13 cellular contexts compared by ENCODE assay signal in genomic region chr19:41371541-41371940, GRCh38. TPM values are rescaled to one million over a fixed set of nuclear protein-coding genes. Genes with fewer than 3 reads are reported as not detected.
DNase-seq lines count a peak whose midpoint lies in the region; ATAC-seq and TF ChIP-seq lines count a peak whose summit lies in the region.
"Had no signal": no experiment of that assay in that cellular context is flagged by ENCODE, and none has a peak within 500 bp of the region (broad histone marks: within the 10 kb centered on the region; RNA-seq: fewer than 3 reads in every experiment).

No MANE protein-coding gene starts in this region.

- H2BK120ac ChIP-seq in mesenchymal stem cell (ENCODE audit: low read depth, low read length): no peak overlapping the region

- no peaks in the 10 kb centered on the region for H3K36me3 Mint-ChIP-seq in GM23338 (ENCODE audit: low read depth)
- H3K36me3 Mint-ChIP-seq in stimulated activated effector memory CD8-positive, alpha-beta T cell treated with anti-CD3 and anti-CD28 coated beads, Interleukin-12 subunit alpha, Interleukin-12 subunit beta, amount 100 ng/mL, for 72 hours: no peaks in the 10 kb centered on the region

- H2BK15ac ChIP-seq in mesenchymal stem cell (ENCODE audit: low read depth, poor library complexity, severe bottlenecking): no peak overlapping the region

- H3K9me3 Mint-ChIP-seq in GM23338: no peaks in the 10 kb centered on the region
- no peaks in the 10 kb centered on the region for H3K9me3 Mint-ChIP-seq in stimulated activated effector memory CD8-positive, alpha-beta T cell treated with anti-CD3 and anti-CD28 coated beads, Interleukin-12 subunit alpha, Interleukin-12 subunit beta, amount 100 ng/mL, for 72 hours
- H3K9me3 Mint-ChIP-seq: CD4-positive, alpha-beta T cell had no signal

- H3K27me3 ChIP-seq in GM23338 (ENCODE audit: insufficient read depth): no peaks in the 10 kb centered on the region
- H3K27me3 ChIP-seq in mesenchymal stem cell (ENCODE audit: control insufficient read depth in 1 of 2, insufficient read depth in 1 of 2, low read length in 2 of 2): no peaks in the 10 kb centered on the region
- H3K27me3 ChIP-seq in right cardiac atrium (ENCODE audit: control insufficient read depth, insufficient read depth): no peaks in the 10 kb centered on the region
- H3K27me3 ChIP-seq in upper lobe of right lung: no peaks in the 10 kb centered on the region

- H3K18ac ChIP-seq in mesenchymal stem cell (ENCODE audit: low read depth in 1 of 2, low read length in 2 of 2): no peak overlapping the region

- H3K9me3 ChIP-seq in mesenchymal stem cell (ENCODE audit: control insufficient read depth, low read length) (no peaks in the 10 kb centered on the region), right cardiac atrium (ENCODE audit: control insufficient read depth, low read length) (no peaks in the 10 kb centered on the region), upper lobe of right lung (no peaks in the 10 kb centered on the region)

- peaks cover 4% of the 10 kb centered on the region; the same call in 2 of the 3 replicates for H3K4me1 Mint-ChIP-seq in GM23338
- H3K4me1 Mint-ChIP-seq in stimulated activated effector memory CD8-positive, alpha-beta T cell treated with anti-CD3 and anti-CD28 coated beads, Interleukin-12 subunit alpha, Interleukin-12 subunit beta, amount 100 ng/mL, for 72 hours: peaks cover 14% of the 10 kb centered on the region

- H3K79me2 ChIP-seq in GM23338 (replicated peaks; ENCODE audit: insufficient read depth): no peaks in the 10 kb centered on the region

- H2AK5ac ChIP-seq in mesenchymal stem cell (ENCODE audit: low read length, severe bottlenecking): peak overlapping the region; percentile 65

- H3K9me2 ChIP-seq in GM23338 (ENCODE audit: insufficient read depth): no peaks in the 10 kb centered on the region

- H3K4ac ChIP-seq in mesenchymal stem cell (ENCODE audit: low read depth in 1 of 2, low read length in 2 of 2): no peak overlapping the region

- H3K27ac ChIP-seq in GM23338 (ENCODE audit: low read depth) (0 out of 2 replicates have a peak overlapping the region, but pooled peaks have one; percentile 32), RWPE1 (peak overlapping the region; percentile 50), mesenchymal stem cell (ENCODE audit: low read length, poor library complexity, severe bottlenecking) (no peak overlapping the region), right cardiac atrium (ENCODE audit: low read length) (no peak overlapping the region), upper lobe of right lung (no peak overlapping the region)

- peaks cover 11% of the 10 kb centered on the region for H3K27me3 Mint-ChIP-seq in GM23338 (ENCODE audit: insufficient read depth, low read depth, poor library complexity)
- H3K27me3 Mint-ChIP-seq: B cell; CD4-positive, alpha-beta T cell had no signal

- no peaks in the 10 kb centered on the region for H3F3A ChIP-seq in GM23338 (replicated peaks; ENCODE audit: low read depth)

- peaks cover 26% of the 10 kb centered on the region for H3K79me1 ChIP-seq in mesenchymal stem cell (replicated peaks; ENCODE audit: low read length, poor library complexity, severe bottlenecking)

- H3K4me1 ChIP-seq in GM23338 (ENCODE audit: insufficient read depth) (no peaks in the 10 kb centered on the region), mesenchymal stem cell (ENCODE audit: control insufficient read depth, insufficient read depth, low read depth, low read length) (peaks cover 30% of the 10 kb centered on the region), right cardiac atrium (ENCODE audit: control insufficient read depth, insufficient read depth, low read length) (no peaks in the 10 kb centered on the region), upper lobe of right lung (peaks cover 26% of the 10 kb centered on the region)

- H4K20me1 ChIP-seq in GM23338 (replicated peaks; ENCODE audit: insufficient read depth): no peaks in the 10 kb centered on the region

- no peak overlapping the region for H3K4me3 ChIP-seq in GM23338
- H3K4me3 ChIP-seq in mesenchymal stem cell (ENCODE audit: insufficient read depth in 1 of 2, low read depth in 1 of 2, low read length in 2 of 2): no peak overlapping the region
- H3K4me3 ChIP-seq in right cardiac atrium (ENCODE audit: low read length): no peak overlapping the region
- no peak overlapping the region for H3K4me3 ChIP-seq in upper lobe of right lung

- no peak overlapping the region for H2BK5ac ChIP-seq in mesenchymal stem cell (ENCODE audit: low read depth, low read length, poor library complexity, severe bottlenecking)

- H3K4me3 Mint-ChIP-seq in GM23338: no peak overlapping the region
- H3K4me3 Mint-ChIP-seq in stimulated activated effector memory CD8-positive, alpha-beta T cell treated with anti-CD3 and anti-CD28 coated beads, Interleukin-12 subunit alpha, Interleukin-12 subunit beta, amount 100 ng/mL, for 72 hours: no peak overlapping the region
- H3K4me3 Mint-ChIP-seq: B cell; CD4-positive, alpha-beta T cell had no signal

- H2BK12ac ChIP-seq in mesenchymal stem cell (ENCODE audit: low read length in 2 of 2): no peak overlapping the region

- H3K27ac Mint-ChIP-seq in GM23338: peak overlapping the region; percentile 15; the same call in 1 of the 2 replicates
- H3K27ac Mint-ChIP-seq in stimulated activated effector memory CD8-positive, alpha-beta T cell treated with anti-CD3 and anti-CD28 coated beads, Interleukin-12 subunit alpha, Interleukin-12 subunit beta, amount 100 ng/mL, for 72 hours: peak overlapping the region; percentile 79
- H3K27ac Mint-ChIP-seq: B cell; CD4-positive, alpha-beta T cell had no signal

- no peak overlapping the region for H3K14ac ChIP-seq in mesenchymal stem cell (ENCODE audit: low read length in 2 of 2)

- H2AFZ ChIP-seq in GM23338 (no peak overlapping the region), mesenchymal stem cell (ENCODE audit: low read depth, low read length) (no peak overlapping the region)

- POLR2A ChIA-PET in RWPE1 (lab: Yijun Ruan, JAX; ENCODE audit: low non-redundant PET): no interaction called here

- no peak overlapping the region for H4K8ac ChIP-seq in mesenchymal stem cell (ENCODE audit: low read length)

- DNase-seq in GM23338 (ENCODE audit: low spot score) (no peak), RWPE1 (ENCODE audit: low spot score) (no peak), mesenchymal stem cell (no peak), right cardiac atrium (no peak), upper lobe of right lung (no peak), SHP77 treated with DMSO at 0.1 percent for 48 hours (lab: John Stamatoyannopoulos, UW) (no peak)
- no peak for DNase-seq in stimulated activated effector memory CD8-positive, alpha-beta T cell treated with anti-CD3 and anti-CD28 coated beads, Interleukin-12 subunit alpha, Interleukin-12 subunit beta, amount 100 ng/mL, for 72 hours (ENCODE audit: low spot score in 2 of 2)
- DNase-seq: C1 segment of cervical spinal cord; Calu3; CD4-positive, alpha-beta T cell; DMS 273 treated with DMSO at 0.1 percent for 48 hours had no signal

- H3K23ac ChIP-seq in mesenchymal stem cell (ENCODE audit: low read length in 2 of 2): no peak overlapping the region

- TF ChIP-seq CTCF in GM23338 (conservative IDR thresholded peaks at IDR 0.05; ENCODE audit: low read depth in 2 of 2): no peak
- TF ChIP-seq CTCF in RWPE1 (conservative IDR thresholded peaks at IDR 0.05; ENCODE audit: low read depth): no peak
- no peak for TF ChIP-seq CTCF in upper lobe of right lung (IDR thresholded peaks at IDR 0.05)

- CTCF ChIA-PET in RWPE1 (lab: Yijun Ruan, JAX): no interaction called here

- ATAC-seq in GM23338 (no peak), right cardiac atrium (no peak), upper lobe of right lung (no peak)
- ATAC-seq in stimulated activated effector memory CD8-positive, alpha-beta T cell treated with anti-CD3 and anti-CD28 coated beads, Interleukin-12 subunit alpha, Interleukin-12 subunit beta, amount 100 ng/mL, for 72 hours: no peak
- ATAC-seq: HCT116 had no signal

- 96% methylated on average over 7 of the region's 8 CpGs for WGBS in mesenchymal stem cell
- WGBS in right cardiac atrium: 94% methylated on average over 8 of the region's 8 CpGs

- no peak overlapping the region for H4K91ac ChIP-seq in mesenchymal stem cell (ENCODE audit: low read length)

- no peaks in the 10 kb centered on the region for H3K36me3 ChIP-seq in GM23338 (ENCODE audit: insufficient read depth)
- H3K36me3 ChIP-seq in mesenchymal stem cell (ENCODE audit: control insufficient read depth in 1 of 2, insufficient read depth in 2 of 2, low read depth in 1 of 2, low read length in 2 of 2): peaks cover 0 to 3% of the 10 kb centered on the region in 2 experiments
- no peaks in the 10 kb centered on the region for H3K36me3 ChIP-seq in upper lobe of right lung

- H3K4me2 ChIP-seq in GM23338 (no peak overlapping the region), mesenchymal stem cell (ENCODE audit: low read length, poor library complexity, severe bottlenecking) (no peak overlapping the region)

- intact Hi-C loops in right cardiac atrium (cut with DNase I) (no loop called here), upper lobe of right lung (cut with DNase I) (no loop called here)

- H3K9ac ChIP-seq in mesenchymal stem cell (ENCODE audit: low read length): no peak overlapping the region

RNA-seq across cellular contexts. Expression of gene TMEM91, which starts 4.8 kb away (rescaled TPM):
- total RNA-seq in GM23338 (2014; rRNA removed; shearing (Covaris generic)): 9.3 and 9.5 TPM in 2 replicates
- polyA plus RNA-seq in GM23338 (2016; fragmentation: Nextera tagmentation; extraction: Ambion mirVana) (8.1 and 10.6 TPM in 2 replicates), right cardiac atrium (8.5 TPM)
- polyA plus RNA-seq in mesenchymal stem cell (2013, experiment 1 of 2): 6.4 TPM
- polyA plus RNA-seq in mesenchymal stem cell (2013, experiment 2 of 2): 6.8 TPM
- total RNA-seq in right cardiac atrium (1 to 10 TPM; 4.6 to 6.7 (median 5.8) TPM), upper lobe of right lung (19.5 TPM)

RNA-seq across cellular contexts. Expression of gene B9D2, which starts 7.6 kb away (rescaled TPM):
- total RNA-seq in GM23338 (2014; rRNA removed; shearing (Covaris generic)): 2.7 and 3.0 TPM in 2 replicates
- 4.9 and 7.4 TPM in 2 replicates for polyA plus RNA-seq in GM23338 (2016; fragmentation: Nextera tagmentation; extraction: Ambion mirVana)
- 4.2 TPM for polyA plus RNA-seq in mesenchymal stem cell (2013, experiment 1 of 2)
- 4.5 TPM for polyA plus RNA-seq in mesenchymal stem cell (2013, experiment 2 of 2)
- 1 to 10 TPM; 3.3 to 3.8 (median 3.5) TPM for total RNA-seq in right cardiac atrium
- polyA plus RNA-seq in right cardiac atrium: 5.1 TPM
- total RNA-seq in upper lobe of right lung: 5.5 TPM

RNA-seq across cellular contexts. Expression of gene TGFB1, which starts 17.8 kb away (rescaled TPM):
- 6.7 and 7.9 TPM in 2 replicates for total RNA-seq in GM23338 (2014; rRNA removed; shearing (Covaris generic))
- polyA plus RNA-seq in GM23338 (2016; fragmentation: Nextera tagmentation; extraction: Ambion mirVana): 0.99 and 1.4 TPM in 2 replicates
- polyA plus RNA-seq in mesenchymal stem cell (2013, experiment 1 of 2): 208 TPM
- polyA plus RNA-seq in mesenchymal stem cell (2013, experiment 2 of 2): 203 TPM
- 10 to 100 TPM; 27.0 to 39.3 (median 33.3) TPM for total RNA-seq in right cardiac atrium
- 23.9 TPM for polyA plus RNA-seq in right cardiac atrium
- 99.0 TPM for total RNA-seq in upper lobe of right lung

RNA-seq across cellular contexts. Expression of gene EXOSC5, which starts 25.6 kb away (rescaled TPM):
- 65.1 and 65.4 TPM in 2 replicates for total RNA-seq in GM23338 (2014; rRNA removed; shearing (Covaris generic))
- polyA plus RNA-seq in GM23338 (2016; fragmentation: Nextera tagmentation; extraction: Ambion mirVana) (116 and 125 TPM in 2 replicates), right cardiac atrium (12.2 TPM)
- polyA plus RNA-seq in mesenchymal stem cell (2013, experiment 1 of 2): 5.7 TPM
- 5.3 TPM for polyA plus RNA-seq in mesenchymal stem cell (2013, experiment 2 of 2)
- total RNA-seq in right cardiac atrium (10 to 100 TPM in 2 of 4 donors, 1 to 10 TPM in 2; 8.6 to 12.6 (median 10.8) TPM), upper lobe of right lung (12.4 TPM)

RNA-seq across cellular contexts. Expression of gene BCKDHA, which starts 26.1 kb away (rescaled TPM):
- total RNA-seq in GM23338 (2014; rRNA removed; shearing (Covaris generic)): 31.3 and 42.4 TPM in 2 replicates
- polyA plus RNA-seq in GM23338 (2016; fragmentation: Nextera tagmentation; extraction: Ambion mirVana): 14.2 and 15.0 TPM in 2 replicates
- 14.9 TPM for polyA plus RNA-seq in mesenchymal stem cell (2013, experiment 1 of 2)
- polyA plus RNA-seq in mesenchymal stem cell (2013, experiment 2 of 2): 15.6 TPM
- 10 to 100 TPM; 21.0 to 36.1 (median 33.0) TPM for total RNA-seq in right cardiac atrium
- 50.4 TPM for polyA plus RNA-seq in right cardiac atrium
- total RNA-seq in upper lobe of right lung: 15.0 TPM

Comparison
In these comparisons a context has a peak if more than half of its experiments do, and no peak if none do; other contexts are left out.
1. H3K27ac ChIP-seq: peak in GM23338 (single experiment) and RWPE1 (single experiment); none in mesenchymal stem cell (single experiment), right cardiac atrium (single experiment) and upper lobe of right lung (single experiment).